15 cellular contexts compared by ENCODE assay signal in the genomic region with DNA sequence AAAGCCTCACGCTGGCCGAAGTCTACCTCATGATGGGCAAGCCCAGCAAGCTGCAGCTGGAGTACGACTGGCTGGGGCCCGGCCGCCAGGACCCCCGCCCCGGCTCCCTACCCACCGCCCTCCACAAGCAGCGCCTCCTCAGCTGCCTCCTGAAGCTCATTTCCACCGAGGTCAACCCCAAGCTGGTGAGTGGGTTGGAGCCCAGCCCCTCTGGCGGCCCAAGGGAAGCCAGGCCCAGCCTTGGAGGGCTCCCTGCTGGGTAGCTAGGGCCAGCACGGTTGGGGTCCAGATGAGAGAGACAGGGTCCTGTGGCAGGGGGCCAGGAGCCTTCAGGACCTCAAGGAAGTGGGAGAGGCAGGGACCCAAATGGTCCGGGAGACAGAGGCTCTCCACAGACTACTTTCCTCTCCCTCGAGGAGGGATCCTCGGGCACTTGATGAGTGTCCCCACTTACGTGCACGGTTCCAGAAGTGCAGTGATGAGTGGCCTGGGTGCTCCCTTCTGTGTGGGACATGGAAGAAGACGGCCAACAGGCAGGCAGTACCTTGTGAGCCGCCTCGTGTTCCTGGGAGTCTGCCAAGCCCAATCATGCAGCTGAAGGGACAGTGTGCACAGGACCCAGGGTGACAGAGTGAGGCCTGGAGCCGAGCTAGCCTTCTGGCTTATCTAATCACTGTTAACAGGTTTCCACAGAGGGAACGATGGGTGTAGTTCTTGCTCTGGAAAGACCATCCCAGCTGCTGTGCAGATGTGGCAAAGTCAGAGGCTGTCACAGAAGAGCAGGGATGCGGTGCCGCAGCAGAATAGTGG.
"Had no signal": no experiment of that assay in that cellular context is flagged by ENCODE, and none has a peak within 500 bp of the region (broad histone marks: within the 10 kb centered on the region; RNA-seq: fewer than 3 reads in every experiment).

No MANE protein-coding gene starts in this region.

- H3K4me3 ChIP-seq: hepatocyte, lower lobe of right lung, tibial artery had no signal

- H3K4me1 ChIP-seq: lower lobe of right lung, parathyroid adenoma had no signal

- H3K4me3 Mint-ChIP-seq: activated T-helper 1 cell treated with anti-CD3 and anti-CD28 coated beads, Interleukin-12 subunit alpha, Interleukin-12 subunit beta, Interleukin-2, Interleukin-4 antibody, amounts not matched to agents 30 ng/mL and 10 ng/mL and 1 ng/mL, durations not matched to agents 14 hours and 24 hours and 36 hours; naive thymus-derived CD8-positive, alpha-beta T cell; stimulated activated naive B cell treated with anti-CD40 and anti-IgM and Interleukin-4, amounts not matched to agents 10 μg/mL and 1 μg/mL and 100 μg/mL, for 72 hours; T-helper 17 cell had no signal

- H3K27ac Mint-ChIP-seq: activated naive CD4-positive, alpha-beta T cell treated with anti-CD3 and anti-CD28 coated beads, Interleukin-2, amount 50 U/mL, for 72 hours; activated T-helper 1 cell treated with anti-CD3 and anti-CD28 coated beads, Interleukin-12 subunit alpha, Interleukin-12 subunit beta, Interleukin-2, Interleukin-4 antibody, amounts not matched to agents 30 ng/mL and 10 ng/mL and 1 ng/mL, durations not matched to agents 14 hours and 24 hours and 36 hours; T-helper 17 cell had no signal

- H3K27me3 Mint-ChIP-seq: naive thymus-derived CD8-positive, alpha-beta T cell; stimulated activated naive B cell treated with anti-CD40 and anti-IgM and Interleukin-4, amounts not matched to agents 10 μg/mL and 1 μg/mL and 100 μg/mL, for 72 hours; T-helper 17 cell had no signal

- H3K9me3 ChIP-seq: lower lobe of right lung, neutrophil, tibial artery had no signal

- DNase-seq: activated CD4-positive, CD25-positive, alpha-beta regulatory T cell treated with anti-CD3 and anti-CD28 coated beads, Interleukin-2, amount 50 U/mL, for 72 hours; activated gamma-delta T cell treated with Interleukin-2 at 50 U/mL for 16 hours; dermis blood vessel endothelial cell; effector memory CD4-positive, alpha-beta T cell; lower lobe of right lung; naive thymus-derived CD8-positive, alpha-beta T cell; stimulated activated naive B cell treated with anti-CD40 and anti-IgM and Interleukin-4, amounts not matched to agents 10 μg/mL and 1 μg/mL and 100 μg/mL, for 72 hours; T-helper 17 cell; tibial artery had no signal

- H3K27ac ChIP-seq: hepatocyte, lower lobe of right lung, neutrophil, parathyroid adenoma, tibial artery, VCaP had no signal

- H3K9me3 Mint-ChIP-seq: activated naive CD4-positive, alpha-beta T cell treated with anti-CD3 and anti-CD28 coated beads, Interleukin-2, amount 50 U/mL, for 72 hours; activated T-helper 1 cell treated with anti-CD3 and anti-CD28 coated beads, Interleukin-12 subunit alpha, Interleukin-12 subunit beta, Interleukin-2, Interleukin-4 antibody, amounts not matched to agents 30 ng/mL and 10 ng/mL and 1 ng/mL, durations not matched to agents 14 hours and 24 hours and 36 hours; naive thymus-derived CD8-positive, alpha-beta T cell; stimulated activated naive B cell treated with anti-CD40 and anti-IgM and Interleukin-4, amounts not matched to agents 10 μg/mL and 1 μg/mL and 100 μg/mL, for 72 hours had no signal

- H3K27me3 ChIP-seq: hepatocyte, neutrophil, tibial artery had no signal
